Comparison of ENCODE assay signal across 8 cellular contexts in the genomic region with DNA sequence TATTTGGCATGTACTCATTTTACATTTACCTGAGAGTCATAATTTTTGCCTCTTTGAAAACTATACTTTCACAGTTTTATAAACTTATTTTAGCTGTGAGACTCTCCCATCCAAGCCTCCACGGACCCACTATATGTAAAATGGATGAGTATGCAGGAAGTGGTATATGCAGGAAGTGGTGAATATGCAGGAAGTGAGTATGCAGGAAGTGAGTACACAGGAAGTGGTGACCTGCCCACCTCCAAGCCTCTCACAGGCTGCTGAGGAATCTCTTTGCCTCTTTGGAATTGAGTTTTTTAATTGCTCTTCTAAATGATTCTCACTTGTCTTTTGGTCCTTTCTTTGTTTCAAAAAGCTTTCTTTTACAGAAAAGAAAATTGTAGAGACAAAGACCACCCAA.
A peak's percentile ranks its signal among the peaks of the same experiment; 100 is the strongest.
DNase-seq lines count a peak whose midpoint lies in the region; ATAC-seq and TF ChIP-seq lines count a peak whose summit lies in the region.

No MANE protein-coding gene starts in this region.

- H3K9me3 ChIP-seq in smooth muscle cell (replicated peaks; ENCODE audit: low read depth), result no peaks in the 10 kb centered on the region

- no peak overlapping the region for H2AFZ ChIP-seq in smooth muscle cell (ENCODE audit: low read depth)

- no peaks in the 10 kb centered on the region for H3K79me2 ChIP-seq in smooth muscle cell (ENCODE audit: low read depth)

- H3K27me3 ChIP-seq in smooth muscle cell (ENCODE audit: low read depth), result no peaks in the 10 kb centered on the region

- H3K4me1 ChIP-seq in smooth muscle cell (ENCODE audit: low read depth), result no peaks in the 10 kb centered on the region

- no peaks in the 10 kb centered on the region for H3K36me3 ChIP-seq in smooth muscle cell (ENCODE audit: low read depth)

- TF ChIP-seq CTCF in GM12864 (IDR thresholded peaks at IDR 0.05; ENCODE audit: low read depth, low read length, missing control alignments), result no peak
- TF ChIP-seq CTCF in omental fat pad (IDR thresholded peaks at IDR 0.05), result no peak
- no peak for TF ChIP-seq CTCF in smooth muscle cell (IDR thresholded peaks at IDR 0.05; ENCODE audit: borderline replicate concordance, insufficient read depth, poor library complexity, severe bottlenecking)

- ATAC-seq in HG02884 (IDR thresholded peaks at IDR 0.05; ENCODE audit: unreplicated experiment) (peak; percentile 76), HG02870 (IDR thresholded peaks at IDR 0.05; ENCODE audit: unreplicated experiment) (no peak), omental fat pad (ENCODE audit: low FRiP score) (no peak)

- no peaks in the 10 kb centered on the region for H4K20me1 ChIP-seq in smooth muscle cell (ENCODE audit: low read depth)

- no peak overlapping the region for H3K27ac ChIP-seq in smooth muscle cell (ENCODE audit: low read depth)

- 53% methylated on average over 1 of the region's 1 CpG for WGBS in smooth muscle cell (ENCODE audit: low lambda C conversion rate)

- H3K9ac ChIP-seq in smooth muscle cell (ENCODE audit: low read depth), result no peak overlapping the region

- H3K4me3 ChIP-seq in GM12864 (ENCODE audit: low read depth, low read length) (no peak overlapping the region), smooth muscle cell (no peak overlapping the region)

- DNase-seq in GM12864 (ENCODE audit: low read depth), result peak; percentile 19
- peak in 4 of 5 experiments; percentile 5 to 92 (median 38) for DNase-seq in T-helper 2 cell
- DNase-seq in effector CD4-positive, alpha-beta T cell, result peak; percentile 3
- DNase-seq in middle frontal gyrus (ENCODE audit: extremely low spot score, low spot score), result no peak
- DNase-seq in omental fat pad (ENCODE audit: low spot score), result no peak
- DNase-seq in smooth muscle cell (lab: John Stamatoyannopoulos, UW; ENCODE audit: unreplicated experiment), result no peak

- H3F3A ChIP-seq in smooth muscle cell (ENCODE audit: low read depth), result no peaks in the 10 kb centered on the region

- no peak overlapping the region for H3K4me2 ChIP-seq in smooth muscle cell

Comparison
In these comparisons a context has a peak if more than half of its experiments do, and no peak if none do; other contexts are left out.
1. DNase-seq: peak in GM12864 (single experiment), T-helper 2 cell (4 of 5) and effector CD4-positive, alpha-beta T cell (single experiment); none in middle frontal gyrus (single experiment), omental fat pad (single experiment) and smooth muscle cell (single experiment).